In genomic region chr16:89188471-89189357, GRCh38 we compare ENCODE assay signal across 5 cellular contexts. TPM values are rescaled to one million over a fixed set of nuclear protein-coding genes. Genes with fewer than 3 reads are reported as not detected.
"Had no signal": no experiment of that assay in that cellular context is flagged by ENCODE, and none has a peak within 500 bp of the region (broad histone marks: within the 10 kb centered on the region; RNA-seq: fewer than 3 reads in every experiment).

No MANE protein-coding gene starts in this region.

RNA-seq across cellular contexts. Expression of gene SLC22A31, which starts 11.6 kb away (rescaled TPM):
- total RNA-seq: HT1080, MCF 10A, OCI-LY7, SK-MEL-5 had no signal
- polyA plus RNA-seq: IgD-negative memory B cell had no signal

RNA-seq across cellular contexts. Expression of gene CDH15, which starts 17.2 kb away (rescaled TPM):
- total RNA-seq: HT1080, MCF 10A, OCI-LY7, SK-MEL-5 had no signal
- polyA plus RNA-seq: IgD-negative memory B cell had no signal
